8 cellular contexts compared by ENCODE assay signal in genomic region chr5:108749130-108749861, GRCh38. TPM values are rescaled to one million over a fixed set of nuclear protein-coding genes. Genes with fewer than 3 reads are reported as not detected.
DNase-seq lines count a peak whose midpoint lies in the region; ATAC-seq lines count a peak whose summit lies in the region.

No MANE protein-coding gene starts in this region.

- peaks cover 10 to 18% (median 14%) of the 10 kb centered on the region in 3 donors for H3K4me1 Mint-ChIP-seq in CD8-positive, alpha-beta memory T cell

- H3K27ac ChIP-seq in CD8-positive, alpha-beta memory T cell (ENCODE audit: low read depth, low read length) = peak overlapping the region; percentile 88
- H3K27ac ChIP-seq in caudate nucleus (ENCODE audit: low read depth, low read length) = peak overlapping the region; percentile 75

- no peaks in the 10 kb centered on the region for H3K9me3 ChIP-seq in CD8-positive, alpha-beta memory T cell (ENCODE audit: low read length)

- no peaks in the 10 kb centered on the region for H3K36me3 ChIP-seq in CD8-positive, alpha-beta memory T cell (ENCODE audit: insufficient read depth, low read length)

- peaks cover 2 to 7% of the 10 kb centered on the region in 2 donors for H3K27me3 Mint-ChIP-seq in CD8-positive, alpha-beta memory T cell

- intact Hi-C loops in left colon (cut with DNase I, micrococcal nuclease) = no loop called here

- H3K36me3 Mint-ChIP-seq in CD8-positive, alpha-beta memory T cell = peaks cover 0 to 7% (median 0%) of the 10 kb centered on the region in 3 donors

- POLR2A ChIA-PET in CD8-positive, alpha-beta memory T cell (lab: Charles Lee) = interaction anchor here (1.9 kb wide), 1 partner anchor 22 kb away, joined by 5 read pairs; no protein-coding TSS in a partner anchor

- H3K4me3 ChIP-seq in CD8-positive, alpha-beta memory T cell (ENCODE audit: low read length) = peak overlapping the region; percentile 84

- H3K4me3 Mint-ChIP-seq in CD8-positive, alpha-beta memory T cell = peak overlapping the region; percentile 87 to 96 (median 93)

- H3K27ac Mint-ChIP-seq in CD8-positive, alpha-beta memory T cell = peak overlapping the region; percentile 83 to 94 (median 92)

- H3K9me3 Mint-ChIP-seq in CD8-positive, alpha-beta memory T cell = no peaks in the 10 kb centered on the region

- ATAC-seq in GM19035 (IDR thresholded peaks at IDR 0.05; ENCODE audit: unreplicated experiment) (peak; percentile 32), HG03139 (IDR thresholded peaks at IDR 0.05; ENCODE audit: unreplicated experiment) (peak; percentile 16), left colon (peak; percentile 46)

- peaks cover 10% of the 10 kb centered on the region for H3K4me1 ChIP-seq in CD8-positive, alpha-beta memory T cell (ENCODE audit: insufficient read depth, low read length)

- CTCF ChIA-PET in CD8-positive, alpha-beta memory T cell (lab: Charles Lee) = interaction anchor here (1.1 to 1.5 kb wide), 3 partner anchors 9 to 21 kb away, joined by 3 to 4 read pairs (median 3); no protein-coding TSS in a partner anchor

- DNase-seq in CD8-positive, alpha-beta memory T cell = peak in 2 of 5 donors; percentile 30 to 53
- DNase-seq in RPMI8226 (peak; percentile 11), caudate nucleus (lab: John Stamatoyannopoulos, UW) (peak in 28 of 61 donors; percentile 8 to 95 (median 64)), left colon (no peak), foreskin melanocyte (no peak)
- peak; percentile 25 to 38 for DNase-seq in stimulated activated CD8-positive, alpha-beta memory T cell treated with anti-CD3 and anti-CD28 coated beads, Interleukin-15, amount 100 ng/mL, for 48 hours (ENCODE audit: low read depth in 2 of 2)

- no peaks in the 10 kb centered on the region for H3K27me3 ChIP-seq in CD8-positive, alpha-beta memory T cell (ENCODE audit: insufficient read depth, low read length, poor library complexity, severe bottlenecking)

RNA-seq across cellular contexts. Expression of gene FER, which starts 1.6 kb away (rescaled TPM):
- total RNA-seq in CD8-positive, alpha-beta memory T cell = 10 to 100 TPM; 10.1 to 10.6 TPM
- 11.3 TPM for polyA plus RNA-seq in CD8-positive, alpha-beta memory T cell
- 10 to 100 TPM; 11.6 to 15.6 TPM for total RNA-seq in left colon

Comparison
In these comparisons a context has a peak if more than half of its experiments do, and no peak if none do; other contexts are left out.
1. DNase-seq: peak in RPMI8226 (single experiment) and stimulated activated CD8-positive, alpha-beta memory T cell treated with anti-CD3 and anti-CD28 coated beads, Interleukin-15, amount 100 ng/mL, for 48 hours (2 of 2); none in left colon (0 of 2) and foreskin melanocyte (single experiment).
2. Peak in every context shown above with its lines, with median percentiles within 50 percentile points of each other: ATAC-seq.